ENCODE assay signal across 24 cellular contexts in genomic region chr17:57478851-57479250, GRCh38.
A peak's percentile ranks its signal among the peaks of the same experiment; 100 is the strongest.
DNase-seq lines count a peak whose midpoint lies in the region; FAIRE-seq and TF ChIP-seq lines count a peak whose summit lies in the region.
"Had no signal": no experiment of that assay in that cellular context is flagged by ENCODE, and none has a peak within 500 bp of the region (broad histone marks: within the 10 kb centered on the region; RNA-seq: fewer than 3 reads in every experiment).

No MANE protein-coding gene starts in this region.

- no peaks in the 10 kb centered on the region for H3K36me3 ChIP-seq in A673 (ENCODE audit: insufficient read depth, low read length, poor library complexity, severe bottlenecking)

- TF ChIP-seq CTCF in A673 (conservative IDR thresholded peaks at IDR 0.05; ENCODE audit: low read depth, low read length) (no peak), brain (conservative IDR thresholded peaks at IDR 0.05) (no peak), nephron progenitor cell (IDR thresholded peaks at IDR 0.05) (no peak)

- no TSS peak for BruUV-seq in A673 (replicated peaks; lab: Mats Ljungman, UMichigan)

- DNase-seq in A673 (ENCODE audit: low spot score) (peak; percentile 51), HTR-8/SVneo (ENCODE audit: insufficient read length, low spot score) (no peak), nephron progenitor cell (no peak), midbrain (lab: John Stamatoyannopoulos, UW) (no peak), islet precursor cell (no peak), head of caudate nucleus (no peak)
- DNase-seq in activated CD4-positive, alpha-beta T cell treated with anti-CD3 and anti-CD28 coated beads, Interleukin-2, amount 50 U/mL, for 1 hour, result no peak
- DNase-seq: activated CD4-positive, alpha-beta T cell treated with anti-CD3 and anti-CD28 coated beads, Interleukin-2, amount 10 ng/mL, durations not matched to agents 7 days and 5 days; cerebellar nuclear complex; COR-L47; naive thymus-derived CD8-positive, alpha-beta T cell; NCI-H1105; NCI-H2029 treated with DMSO at 0.1 percent for 48 hours; NCI-H2227 treated with DMSO at 0.1 percent for 48 hours; NCI-H774; T-helper 9 cell; WERI-Rb-1 had no signal

- H3K36me3 Mint-ChIP-seq in brain (no peaks in the 10 kb centered on the region), nephron progenitor cell (ENCODE audit: low read depth) (peaks cover 30% of the 10 kb centered on the region)

- H3K4me3 Mint-ChIP-seq in brain, result peak overlapping the region in 2 of 5 experiments; percentile 1 to 10
- H3K4me3 Mint-ChIP-seq in nephron progenitor cell, result no peak overlapping the region
- H3K4me3 Mint-ChIP-seq: activated CD4-positive, alpha-beta T cell treated with anti-CD3 and anti-CD28 coated beads, Interleukin-2, amount 10 ng/mL, durations not matched to agents 7 days and 5 days; activated naive CD4-positive, alpha-beta T cell treated with anti-CD3 and anti-CD28 coated beads, Interleukin-2, amount 50 U/mL, for 24 hours; B cell; type B pancreatic cell had no signal

- H3K27me3 Mint-ChIP-seq in brain (no peaks in the 10 kb centered on the region), nephron progenitor cell (ENCODE audit: low read depth, poor library complexity) (no peaks in the 10 kb centered on the region)
- H3K27me3 Mint-ChIP-seq: activated CD4-positive, alpha-beta T cell treated with anti-CD3 and anti-CD28 coated beads, Interleukin-2, amount 10 ng/mL, durations not matched to agents 7 days and 5 days; activated naive CD4-positive, alpha-beta T cell treated with anti-CD3 and anti-CD28 coated beads, Interleukin-2, amount 50 U/mL, for 24 hours; B cell; naive thymus-derived CD8-positive, alpha-beta T cell; type B pancreatic cell had no signal

- intact Hi-C loops in A673 (cut with micrococcal nuclease; ENCODE audit: unreplicated experiment) (no loop called here), head of caudate nucleus (cut with DNase I) (no loop called here)

- H3K4me3 ChIP-seq in A673 (ENCODE audit: low read depth, low read length, poor library complexity, severe bottlenecking), result no peak overlapping the region

- no peaks in the 10 kb centered on the region for H3K9me3 ChIP-seq in A673 (ENCODE audit: low read depth, low read length, poor library complexity, severe bottlenecking)

- H3K4me1 Mint-ChIP-seq in brain (peaks cover 100% of the 10 kb centered on the region), nephron progenitor cell (peaks cover 89% of the 10 kb centered on the region)

- FAIRE-seq in HTR-8/SVneo (lab: Jason Lieb, UNC), result peak; percentile 16
- FAIRE-seq: A204.1, GM12892, H54 had no signal

- peaks cover 80% of the 10 kb centered on the region for H3K4me1 ChIP-seq in A673 (ENCODE audit: insufficient read depth, low read length, poor library complexity, severe bottlenecking)

- H3K9me3 Mint-ChIP-seq in brain (no peaks in the 10 kb centered on the region), nephron progenitor cell (no peaks in the 10 kb centered on the region)
- H3K9me3 Mint-ChIP-seq: activated CD4-positive, alpha-beta T cell treated with anti-CD3 and anti-CD28 coated beads, Interleukin-2, amount 10 ng/mL, durations not matched to agents 7 days and 5 days; activated naive CD4-positive, alpha-beta T cell treated with anti-CD3 and anti-CD28 coated beads, Interleukin-2, amount 50 U/mL, for 24 hours; naive thymus-derived CD8-positive, alpha-beta T cell; type B pancreatic cell had no signal

- POLR2A ChIA-PET in A673 (lab: Charles Lee; ENCODE audit: low non-redundant PET), result no interaction called here

- CTCF ChIA-PET in A673 (lab: Charles Lee), result no interaction called here

- H3K27ac Mint-ChIP-seq in brain (peak overlapping the region; percentile 44 to 94 (median 80)), nephron progenitor cell (peak overlapping the region; percentile 79)
- H3K27ac Mint-ChIP-seq: activated CD4-positive, alpha-beta T cell treated with anti-CD3 and anti-CD28 coated beads, Interleukin-2, amount 10 ng/mL, durations not matched to agents 7 days and 5 days; activated naive CD4-positive, alpha-beta T cell treated with anti-CD3 and anti-CD28 coated beads, Interleukin-2, amount 50 U/mL, for 24 hours; B cell; type B pancreatic cell had no signal

- H3K27ac ChIP-seq in A673 (ENCODE audit: low read depth, low read length, poor library complexity, severe bottlenecking), result peak overlapping the region; percentile 26
- H3K27ac ChIP-seq: WERI-Rb-1 had no signal

- no peaks in the 10 kb centered on the region for H3K27me3 ChIP-seq in A673 (replicated peaks; ENCODE audit: insufficient read depth, low read depth, low read length, poor library complexity)
